ENCODE assay signal across 20 cellular contexts in the genomic region with DNA sequence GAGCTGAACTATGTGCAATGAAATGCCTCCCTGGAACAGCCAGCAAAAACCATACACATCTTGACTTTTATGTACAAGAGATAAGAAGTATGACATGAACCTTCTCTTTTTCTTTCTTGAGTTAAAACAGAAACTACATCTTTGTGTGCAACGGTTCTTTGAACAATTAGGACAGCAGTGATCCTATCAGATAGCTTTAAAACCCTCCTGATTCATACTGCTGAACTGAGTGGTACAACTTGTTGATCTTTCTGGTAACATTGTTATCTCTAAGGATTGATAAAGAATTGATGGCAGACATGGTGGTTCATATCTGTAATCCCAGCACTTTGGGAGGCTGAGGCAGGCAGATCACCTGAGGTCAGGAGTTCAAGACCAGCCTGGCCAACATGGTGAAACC. TPM values are rescaled to one million over a fixed set of nuclear protein-coding genes. Genes with fewer than 3 reads are reported as not detected.
DNase-seq lines count a peak whose midpoint lies in the region; ATAC-seq and TF ChIP-seq lines count a peak whose summit lies in the region.
"Had no signal": no experiment of that assay in that cellular context is flagged by ENCODE, and none has a peak within 500 bp of the region (broad histone marks: within the 10 kb centered on the region; RNA-seq: fewer than 3 reads in every experiment).

No MANE protein-coding gene starts in this region.

- peaks cover 31% of the 10 kb centered on the region for H3K4me1 ChIP-seq in CD8-positive, alpha-beta T cell (ENCODE audit: insufficient read depth, low read length)
- peaks cover 29% of the 10 kb centered on the region for H3K4me1 ChIP-seq in neural progenitor cell
- H3K4me1 ChIP-seq in breast epithelium = peaks cover 3 to 9% of the 10 kb centered on the region in 2 donors
- H3K4me1 ChIP-seq: A549 had no signal

- H3K27ac ChIP-seq in CD8-positive, alpha-beta T cell (ENCODE audit: low read depth, low read length) = no peak overlapping the region
- H3K27ac ChIP-seq in neural progenitor cell (no peak overlapping the region), breast epithelium (no peak overlapping the region)
- H3K27ac ChIP-seq: A549 had no signal

- peaks cover 80% of the 10 kb centered on the region for H3K36me3 Mint-ChIP-seq in CD8-positive, alpha-beta T cell
- H3K36me3 Mint-ChIP-seq in endothelial cell (ENCODE audit: low read depth, unreplicated experiment) (peaks cover 49% of the 10 kb centered on the region), type B pancreatic cell (peaks cover 59% of the 10 kb centered on the region), neural progenitor cell (peaks cover 10% of the 10 kb centered on the region)

- H4K20me1 ChIP-seq in neural progenitor cell (ENCODE audit: low read depth) = peaks cover 5% of the 10 kb centered on the region

- H3K27me3 Mint-ChIP-seq in CD8-positive, alpha-beta T cell (ENCODE audit: low read depth) = no peaks in the 10 kb centered on the region
- H3K27me3 Mint-ChIP-seq in endothelial cell (ENCODE audit: unreplicated experiment) = peaks cover 19% of the 10 kb centered on the region
- H3K27me3 Mint-ChIP-seq in type B pancreatic cell = no peaks in the 10 kb centered on the region
- peaks cover 4% of the 10 kb centered on the region for H3K27me3 Mint-ChIP-seq in neural progenitor cell (ENCODE audit: insufficient read depth, low read depth)
- H3K27me3 Mint-ChIP-seq: B cell had no signal

- no peak overlapping the region for H3K4me2 ChIP-seq in neural progenitor cell
- H3K4me2 ChIP-seq: A549, GM23338 had no signal

- no peaks in the 10 kb centered on the region for H3K9me3 ChIP-seq in CD8-positive, alpha-beta T cell (ENCODE audit: low read length)
- H3K9me3 ChIP-seq in neural progenitor cell (ENCODE audit: low read depth) (no peaks in the 10 kb centered on the region), breast epithelium (no peaks in the 10 kb centered on the region)
- H3K9me3 ChIP-seq: A549 had no signal

- no peak for ATAC-seq in CD8-positive, alpha-beta T cell
- ATAC-seq in GM19452 (IDR thresholded peaks at IDR 0.05; ENCODE audit: unreplicated experiment) = no peak
- ATAC-seq: A549, GM23338 had no signal

- H3K4me1 Mint-ChIP-seq in CD8-positive, alpha-beta T cell (ENCODE audit: low read depth) = peaks cover 51% of the 10 kb centered on the region
- H3K4me1 Mint-ChIP-seq in endothelial cell (ENCODE audit: unreplicated experiment) (peaks cover 50% of the 10 kb centered on the region), type B pancreatic cell (ENCODE audit: unreplicated experiment) (peaks cover 70% of the 10 kb centered on the region), neural progenitor cell (peaks cover 52% of the 10 kb centered on the region)

- no peak for TF ChIP-seq CTCF in CD8-positive, alpha-beta T cell (IDR thresholded peaks at IDR 0.05)
- TF ChIP-seq CTCF in endothelial cell (IDR thresholded peaks at IDR 0.05; ENCODE audit: unreplicated experiment) (no peak), type B pancreatic cell (conservative IDR thresholded peaks at IDR 0.05) (no peak), neural progenitor cell (IDR thresholded peaks at IDR 0.05) (no peak), breast epithelium (IDR thresholded peaks at IDR 0.05) (no peak)

- peak overlapping the region; percentile 33 for H3K27ac Mint-ChIP-seq in CD8-positive, alpha-beta T cell
- H3K27ac Mint-ChIP-seq in endothelial cell (ENCODE audit: unreplicated experiment) = peak overlapping the region; percentile 26
- peak overlapping the region; percentile 59 for H3K27ac Mint-ChIP-seq in type B pancreatic cell
- no peak overlapping the region for H3K27ac Mint-ChIP-seq in neural progenitor cell
- H3K27ac Mint-ChIP-seq: B cell, GM23338 had no signal

- H3K9ac ChIP-seq in neural progenitor cell = no peak overlapping the region

- no peak for TF ChIP-seq POLR2A in breast epithelium (IDR thresholded peaks at IDR 0.05)

- CTCF ChIA-PET in CD8-positive, alpha-beta T cell (lab: Charles Lee) = no interaction called here

- peaks cover 12% of the 10 kb centered on the region for H3K36me3 ChIP-seq in CD8-positive, alpha-beta T cell (ENCODE audit: insufficient read depth, low read length)
- H3K36me3 ChIP-seq in neural progenitor cell (no peaks in the 10 kb centered on the region), breast epithelium (no peaks in the 10 kb centered on the region)

- POLR2A ChIA-PET in CD8-positive, alpha-beta T cell (lab: Charles Lee) = no interaction called here

- no peak overlapping the region for H3K4me3 ChIP-seq in CD8-positive, alpha-beta T cell (ENCODE audit: low read depth, low read length)
- no peak overlapping the region for H3K4me3 ChIP-seq in Jurkat, Clone E6-1 (ENCODE audit: low read length)
- H3K4me3 ChIP-seq in neural progenitor cell (no peak overlapping the region), breast epithelium (no peak overlapping the region)
- H3K4me3 ChIP-seq: A549, GM23338 had no signal

- no peak for DNase-seq in CD8-positive, alpha-beta T cell
- DNase-seq in Jurkat, Clone E6-1 (ENCODE audit: low read depth, low spot score) = peak; percentile 70
- DNase-seq in endothelial cell (ENCODE audit: low spot score) (no peak), type B pancreatic cell (ENCODE audit: extremely low spot score, unreplicated experiment) (no peak), neural progenitor cell (ENCODE audit: low spot score) (no peak), breast epithelium (ENCODE audit: low spot score in 2 of 2) (no peak)
- DNase-seq: HCEC 1CT, IMR-90, Karpas-422, MV-4-11, NCI-H1105 treated with DMSO at 0.1 percent for 48 hours, NCI-H2029 treated with DMSO at 0.1 percent for 48 hours, NCI-H226, NCI-H510A treated with DMSO at 0.1 percent for 48 hours, NCI-H748 treated with DMSO at 0.1 percent for 48 hours, SIG-M5 had no signal

- H3F3A ChIP-seq in neural progenitor cell (ENCODE audit: low read depth) = peaks cover 12% of the 10 kb centered on the region

- H2AFZ ChIP-seq in neural progenitor cell (replicated peaks) = no peak overlapping the region
- H2AFZ ChIP-seq: GM23338 had no signal

- H3K4me3 Mint-ChIP-seq in CD8-positive, alpha-beta T cell = no peak overlapping the region
- H3K4me3 Mint-ChIP-seq in endothelial cell (ENCODE audit: unreplicated experiment) (no peak overlapping the region), type B pancreatic cell (no peak overlapping the region), neural progenitor cell (no peak overlapping the region)
- H3K4me3 Mint-ChIP-seq: B cell, GM23338 had no signal

- intact Hi-C loops in CD8-positive, alpha-beta T cell (cut with DNase I, micrococcal nuclease) = no loop called here
- intact Hi-C loops in breast epithelium (cut with DNase I; ENCODE audit: low total_unique reads) = no loop called here

- H3K79me2 ChIP-seq in neural progenitor cell (ENCODE audit: low read depth) = no peaks in the 10 kb centered on the region

- no peaks in the 10 kb centered on the region for H3K27me3 ChIP-seq in CD8-positive, alpha-beta T cell (ENCODE audit: insufficient read depth, low read length)
- H3K27me3 ChIP-seq in neural progenitor cell (no peaks in the 10 kb centered on the region), breast epithelium (no peaks in the 10 kb centered on the region)

- no peaks in the 10 kb centered on the region for H3K9me3 Mint-ChIP-seq in CD8-positive, alpha-beta T cell
- H3K9me3 Mint-ChIP-seq in endothelial cell (ENCODE audit: unreplicated experiment) (no peaks in the 10 kb centered on the region), type B pancreatic cell (no peaks in the 10 kb centered on the region), neural progenitor cell (no peaks in the 10 kb centered on the region)
- H3K9me3 Mint-ChIP-seq: GM23338 had no signal

RNA-seq across cellular contexts. Expression of a gene that starts 43.4 kb away (rescaled TPM):
- 10 to 100 TPM; 24.7 to 26.1 TPM for total RNA-seq in CD8-positive, alpha-beta T cell
- polyA plus RNA-seq in Jurkat, Clone E6-1 (2012; ENCODE audit: insufficient read depth, insufficient read length) = 8.4 TPM
- total RNA-seq in endothelial cell (ENCODE audit: unreplicated experiment) = 70.0 TPM
- total RNA-seq in type B pancreatic cell (ENCODE audit: low replicate concordance) = 26.3 and 47.8 TPM in 2 replicates
- total RNA-seq in neural progenitor cell (ENCODE audit: low replicate concordance) = 0.59 and 0.60 TPM in 2 replicates
- 10 to 100 TPM; 28.2 to 42.9 (median 41.6) TPM for total RNA-seq in breast epithelium

Comparison
In these comparisons a context has a peak if more than half of its experiments do, and no peak if none do; other contexts are left out.
1. RNA of a gene that starts 43.4 kb away (total RNA-seq): 70.0 TPM in endothelial cell (single experiment), 28.2 to 42.9 TPM in breast epithelium, 26.3 to 47.8 TPM in type B pancreatic cell and 24.7 to 26.1 TPM in CD8-positive, alpha-beta T cell; 0.59 to 0.60 TPM in neural progenitor cell; every median in the first group is over 10 times any median in the second.